ENCODE assay signal across 18 cellular contexts in genomic region chr13:50357136-50357535, GRCh38.
DNase-seq lines count a peak whose midpoint lies in the region; ATAC-seq and TF ChIP-seq lines count a peak whose summit lies in the region.
"Had no signal": no experiment of that assay in that cellular context is flagged by ENCODE, and none has a peak within 500 bp of the region (broad histone marks: within the 10 kb centered on the region; RNA-seq: fewer than 3 reads in every experiment).

No MANE protein-coding gene starts in this region.

- H3K9me3 Mint-ChIP-seq in mesothelial cell of epicardium (no peaks in the 10 kb centered on the region), type B pancreatic cell (no peaks in the 10 kb centered on the region)
- H3K9me3 Mint-ChIP-seq: activated CD4-positive, alpha-beta T cell treated with anti-CD3 and anti-CD28 coated beads, Interleukin-2, amount 10 ng/mL, durations not matched to agents 7 days and 5 days; CD4-positive, alpha-beta T cell; endodermal cell had no signal

- H3K27me3 ChIP-seq in left ventricle myocardium inferior (ENCODE audit: low read depth), result no peaks in the 10 kb centered on the region
- no peaks in the 10 kb centered on the region for H3K27me3 ChIP-seq in adipocyte (replicated peaks; ENCODE audit: control insufficient read depth, insufficient read depth, low read length)
- H3K27me3 ChIP-seq: heart right ventricle had no signal

- no peak overlapping the region for H3K4me3 ChIP-seq in left ventricle myocardium inferior
- H3K4me3 ChIP-seq in adipocyte (ENCODE audit: low read length), result peak overlapping the region; percentile 32
- H3K4me3 ChIP-seq: heart right ventricle had no signal

- H3K9me3 ChIP-seq in left ventricle myocardium inferior (replicated peaks) (no peaks in the 10 kb centered on the region), adipocyte (ENCODE audit: control insufficient read depth, low read length) (no peaks in the 10 kb centered on the region)
- H3K9me3 ChIP-seq: heart right ventricle had no signal

- H3K27me3 Mint-ChIP-seq in mesothelial cell of epicardium (ENCODE audit: low read depth) (no peaks in the 10 kb centered on the region), type B pancreatic cell (no peaks in the 10 kb centered on the region)
- H3K27me3 Mint-ChIP-seq: CD4-positive, alpha-beta T cell had no signal

- ATAC-seq in HG03460 (IDR thresholded peaks at IDR 0.05; ENCODE audit: unreplicated experiment) (no peak), HG02840 (IDR thresholded peaks at IDR 0.05; ENCODE audit: low FRiP score, unreplicated experiment) (no peak)

- TF ChIP-seq CTCF in left ventricle myocardium inferior (IDR thresholded peaks at IDR 0.05; ENCODE audit: borderline replicate concordance), result no peak
- no peak for TF ChIP-seq CTCF in mesothelial cell of epicardium (IDR thresholded peaks at IDR 0.05; ENCODE audit: unreplicated experiment)
- no peak for TF ChIP-seq CTCF in type B pancreatic cell (conservative IDR thresholded peaks at IDR 0.05)

- H3K36me3 ChIP-seq in left ventricle myocardium inferior (no peaks in the 10 kb centered on the region), adipocyte (ENCODE audit: control insufficient read depth, insufficient read depth, low read length, severe bottlenecking) (no peaks in the 10 kb centered on the region)
- H3K36me3 ChIP-seq: heart right ventricle had no signal

- peak overlapping the region; percentile 54 for H3K27ac ChIP-seq in left ventricle myocardium inferior (replicated peaks)
- H3K27ac ChIP-seq: HL-60 had no signal

- H3K36me3 Mint-ChIP-seq in mesothelial cell of epicardium (no peaks in the 10 kb centered on the region), type B pancreatic cell (no peaks in the 10 kb centered on the region)

- DNase-seq in left ventricle myocardium inferior (no peak), cardiac septum (ENCODE audit: low spot score) (no peak), adipocyte (ENCODE audit: low read depth) (no peak), mesothelial cell of epicardium (ENCODE audit: low spot score in 2 of 2, unreplicated experiment in 2 of 2) (no peak), type B pancreatic cell (ENCODE audit: extremely low spot score, unreplicated experiment) (no peak), kidney tubule cell (ENCODE audit: low spot score) (no peak)
- DNase-seq: activated CD4-positive, alpha-beta T cell treated with anti-CD3 and anti-CD28 coated beads, Interleukin-2, amount 10 ng/mL, durations not matched to agents 7 days and 5 days; activated CD8-positive, alpha-beta memory T cell treated with anti-CD3 and anti-CD28 coated beads, Interleukin-2, amount 50 U/mL, for 4 hours; activated effector memory CD4-positive, alpha-beta T cell treated with anti-CD3 and anti-CD28 coated beads, Interleukin-2, amount 50 U/mL, for 16 hours; CD4-positive, alpha-beta T cell; endodermal cell; NCI-H2081 treated with DMSO at 0.1 percent for 48 hours; retina; stimulated activated naive CD4-positive, alpha-beta T cell had no signal

- H3K4me1 ChIP-seq in left ventricle myocardium inferior (peaks cover 22% of the 10 kb centered on the region), adipocyte (ENCODE audit: control insufficient read depth, insufficient read depth, low read length) (peaks cover 32% of the 10 kb centered on the region)

- H3K9ac ChIP-seq in adipocyte (ENCODE audit: low read length), result no peak overlapping the region

- peak overlapping the region; percentile 36 for H3K4me3 Mint-ChIP-seq in mesothelial cell of epicardium
- H3K4me3 Mint-ChIP-seq in type B pancreatic cell, result peak overlapping the region; percentile 53
- H3K4me3 Mint-ChIP-seq: activated CD4-positive, alpha-beta T cell treated with anti-CD3 and anti-CD28 coated beads, Interleukin-2, amount 10 ng/mL, durations not matched to agents 7 days and 5 days; CD4-positive, alpha-beta T cell; endodermal cell had no signal

- intact Hi-C loops in left ventricle myocardium inferior (cut with micrococcal nuclease) (no loop called here), cardiac septum (cut with DNase I) (no loop called here)

- peaks cover 52% of the 10 kb centered on the region for H3K4me1 Mint-ChIP-seq in mesothelial cell of epicardium
- peaks cover 50% of the 10 kb centered on the region for H3K4me1 Mint-ChIP-seq in type B pancreatic cell (ENCODE audit: unreplicated experiment)
- H3K4me1 Mint-ChIP-seq: endodermal cell had no signal

- H3K27ac Mint-ChIP-seq in mesothelial cell of epicardium (peak overlapping the region; percentile 94), type B pancreatic cell (peak overlapping the region; percentile 88)
- H3K27ac Mint-ChIP-seq: activated CD4-positive, alpha-beta T cell treated with anti-CD3 and anti-CD28 coated beads, Interleukin-2, amount 10 ng/mL, durations not matched to agents 7 days and 5 days; CD4-positive, alpha-beta T cell; endodermal cell had no signal
